ENCODE assay signal across 1 cellular context in the genomic region with DNA sequence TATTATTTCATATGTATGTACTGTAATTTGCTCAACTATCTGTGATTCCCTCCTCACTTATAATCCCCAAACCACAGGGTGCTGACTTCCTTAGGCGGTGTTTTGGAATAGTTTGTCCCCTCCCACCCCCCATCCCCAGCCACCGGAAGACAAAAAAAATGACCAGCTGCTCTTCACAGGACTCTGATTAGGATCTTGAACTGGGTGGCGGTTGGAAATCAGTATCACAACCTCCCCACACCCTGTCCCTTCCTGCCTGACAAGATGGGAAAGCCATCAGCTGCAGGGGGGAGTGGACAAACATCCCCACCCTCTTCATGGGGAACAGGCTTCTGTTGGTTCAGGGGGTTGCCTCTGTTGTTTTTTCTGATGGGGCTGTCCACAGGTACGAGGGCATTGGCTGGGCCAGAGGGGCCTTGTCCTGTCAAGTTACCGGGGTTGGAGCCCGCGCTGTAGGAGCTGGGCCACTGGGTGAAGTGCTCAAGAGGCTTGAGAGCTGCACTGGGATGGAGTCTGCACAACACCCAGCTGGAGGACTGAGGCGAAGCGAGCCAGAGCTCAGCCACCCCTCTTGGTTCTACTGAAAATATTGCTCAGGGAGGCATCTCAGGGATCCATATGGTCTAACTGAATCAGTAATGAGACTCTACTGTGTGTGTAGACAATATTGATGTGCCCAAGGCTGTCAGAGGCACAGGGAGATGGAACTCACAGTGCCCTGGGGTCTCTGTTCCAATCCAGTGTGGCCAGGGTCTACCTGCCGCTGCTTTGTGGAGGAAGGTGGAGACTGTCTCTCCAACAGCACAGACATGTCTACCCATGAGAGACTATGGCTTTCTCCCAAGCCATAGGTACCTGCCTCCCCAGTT.
TF ChIP-seq lines count a peak whose summit lies in the region.

No MANE protein-coding gene starts in this region.

TF ChIP-seq in K562, 482 proteins besides CTCF, POLR2A, EP300 and RAD21 (continued from another document and continues in another):
- TF ChIP-seq, protein P1, sequence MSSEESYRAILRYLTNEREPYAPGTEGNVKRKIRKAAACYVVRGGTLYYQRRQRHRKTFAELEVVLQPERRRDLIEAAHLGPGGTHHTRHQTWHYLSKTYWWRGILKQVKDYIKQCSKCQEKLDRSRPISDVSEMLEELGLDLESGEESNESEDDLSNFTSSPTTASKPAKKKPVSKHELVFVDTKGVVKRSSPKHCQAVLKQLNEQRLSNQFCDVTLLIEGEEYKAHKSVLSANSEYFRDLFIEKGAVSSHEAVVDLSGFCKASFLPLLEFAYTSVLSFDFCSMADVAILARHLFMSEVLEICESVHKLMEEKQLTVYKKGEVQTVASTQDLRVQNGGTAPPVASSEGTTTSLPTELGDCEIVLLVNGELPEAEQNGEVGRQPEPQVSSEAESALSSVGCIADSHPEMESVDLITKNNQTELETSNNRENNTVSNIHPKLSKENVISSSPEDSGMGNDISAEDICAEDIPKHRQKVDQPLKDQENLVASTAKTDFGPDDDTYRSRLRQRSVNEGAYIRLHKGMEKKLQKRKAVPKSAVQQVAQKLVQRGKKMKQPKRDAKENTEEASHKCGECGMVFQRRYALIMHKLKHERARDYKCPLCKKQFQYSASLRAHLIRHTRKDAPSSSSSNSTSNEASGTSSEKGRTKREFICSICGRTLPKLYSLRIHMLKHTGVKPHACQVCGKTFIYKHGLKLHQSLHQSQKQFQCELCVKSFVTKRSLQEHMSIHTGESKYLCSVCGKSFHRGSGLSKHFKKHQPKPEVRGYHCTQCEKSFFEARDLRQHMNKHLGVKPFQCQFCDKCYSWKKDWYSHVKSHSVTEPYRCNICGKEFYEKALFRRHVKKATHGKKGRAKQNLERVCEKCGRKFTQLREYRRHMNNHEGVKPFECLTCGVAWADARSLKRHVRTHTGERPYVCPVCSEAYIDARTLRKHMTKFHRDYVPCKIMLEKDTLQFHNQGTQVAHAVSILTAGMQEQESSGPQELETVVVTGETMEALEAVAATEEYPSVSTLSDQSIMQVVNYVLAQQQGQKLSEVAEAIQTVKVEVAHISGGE (CRISPR knock-in tag; IDR thresholded peaks at IDR 0.05), result peak in 1 of 3 experiments; percentile 84; a peak in 2 of 6 replicates
- no peak for TF ChIP-seq SNRNP70 (optimal IDR thresholded peaks at IDR 0.05; ENCODE audit: low read depth, low read length)
- peak; percentile 66; the same call in 1 of the 2 replicates for TF ChIP-seq TRIM28 (IDR thresholded peaks at IDR 0.05)
- TF ChIP-seq EHMT2 (IDR thresholded peaks at IDR 0.05), result 0 out of 2 replicates have a peak, but pooled peaks have one; percentile 20
- TF ChIP-seq LCOR (CRISPR knock-in tag; IDR thresholded peaks at IDR 0.05), result no peak
- TF ChIP-seq, protein P2, sequence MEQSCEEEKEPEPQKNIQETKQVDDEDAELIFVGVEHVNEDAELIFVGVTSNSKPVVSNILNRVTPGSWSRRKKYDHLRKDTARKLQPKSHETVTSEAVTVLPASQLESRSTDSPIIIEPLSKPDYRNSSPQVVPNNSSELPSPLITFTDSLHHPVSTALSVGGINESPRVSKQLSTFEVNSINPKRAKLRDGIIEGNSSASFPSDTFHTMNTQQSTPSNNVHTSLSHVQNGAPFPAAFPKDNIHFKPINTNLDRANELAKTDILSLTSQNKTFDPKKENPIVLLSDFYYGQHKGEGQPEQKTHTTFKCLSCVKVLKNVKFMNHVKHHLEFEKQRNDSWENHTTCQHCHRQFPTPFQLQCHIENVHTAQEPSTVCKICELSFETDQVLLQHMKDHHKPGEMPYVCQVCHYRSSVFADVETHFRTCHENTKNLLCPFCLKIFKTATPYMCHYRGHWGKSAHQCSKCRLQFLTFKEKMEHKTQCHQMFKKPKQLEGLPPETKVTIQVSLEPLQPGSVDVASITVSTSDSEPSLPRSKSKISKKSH (CRISPR knock-in tag; IDR thresholded peaks at IDR 0.05), result no peak
- TF ChIP-seq TCFL5 (CRISPR knock-in tag; conservative IDR thresholded peaks at IDR 0.05), result peak; percentile 44; the same call in 1 of the 2 replicates
- no peak for TF ChIP-seq ZNF121 (CRISPR knock-in tag; conservative IDR thresholded peaks at IDR 0.05)
- TF ChIP-seq CHD2 (IDR thresholded peaks at IDR 0.05; ENCODE audit: low read depth, low read length), result no peak
- peak; percentile 79 for TF ChIP-seq CCNT2 (IDR thresholded peaks at IDR 0.05; ENCODE audit: borderline replicate concordance, extremely low read depth, insufficient read length, low read depth, low read length)
- no peak for TF ChIP-seq NFE2L1 (tag; IDR thresholded peaks at IDR 0.05; ENCODE audit: borderline replicate concordance, low read depth)
- peak; percentile 91 for TF ChIP-seq SMARCA4 (IDR thresholded peaks at IDR 0.05)
- TF ChIP-seq HNRNPH1 (optimal IDR thresholded peaks at IDR 0.05; ENCODE audit: low read depth, low read length), result no peak
- TF ChIP-seq ZNF785 (CRISPR knock-in tag; IDR thresholded peaks at IDR 0.05), result no peak
- TF ChIP-seq, protein P3, sequence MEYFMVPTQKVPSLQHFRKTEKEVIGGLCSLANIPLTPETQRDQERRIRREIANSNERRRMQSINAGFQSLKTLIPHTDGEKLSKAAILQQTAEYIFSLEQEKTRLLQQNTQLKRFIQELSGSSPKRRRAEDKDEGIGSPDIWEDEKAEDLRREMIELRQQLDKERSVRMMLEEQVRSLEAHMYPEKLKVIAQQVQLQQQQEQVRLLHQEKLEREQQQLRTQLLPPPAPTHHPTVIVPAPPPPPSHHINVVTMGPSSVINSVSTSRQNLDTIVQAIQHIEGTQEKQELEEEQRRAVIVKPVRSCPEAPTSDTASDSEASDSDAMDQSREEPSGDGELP (CRISPR knock-in tag; IDR thresholded peaks at IDR 0.05; ENCODE audit: borderline replicate concordance), result peak; percentile 95
- TF ChIP-seq PPARD (CRISPR knock-in tag; IDR thresholded peaks at IDR 0.05), result no peak
- peak; percentile 80 for TF ChIP-seq MTA3 (IDR thresholded peaks at IDR 0.05; ENCODE audit: borderline replicate concordance)
- TF ChIP-seq MTF1 (CRISPR knock-in tag; IDR thresholded peaks at IDR 0.05; ENCODE audit: borderline replicate concordance), result no peak
- peak; percentile 50; the same call in 1 of the 2 replicates for TF ChIP-seq ZNF212 (CRISPR knock-in tag; IDR thresholded peaks at IDR 0.05)
- TF ChIP-seq MCM5 (IDR thresholded peaks at IDR 0.05; ENCODE audit: low read depth), result no peak
- TF ChIP-seq ZBED1 (IDR thresholded peaks at IDR 0.05), result peak; percentile 73; the same call in 1 of the 2 replicates
- TF ChIP-seq BDP1 (IDR thresholded peaks at IDR 0.05; ENCODE audit: insufficient read depth, insufficient read length), result no peak
- no peak for TF ChIP-seq FIP1L1 (IDR thresholded peaks at IDR 0.05; ENCODE audit: low read depth, low read length, poor library complexity, severe bottlenecking)
- peak; percentile 73 for TF ChIP-seq FOXM1 (IDR thresholded peaks at IDR 0.05; ENCODE audit: low read depth)
- no peak for TF ChIP-seq FOXM1 (CRISPR knock-in tag; IDR thresholded peaks at IDR 0.05; ENCODE audit: low read depth)
- TF ChIP-seq IRF9 (tag; IDR thresholded peaks at IDR 0.05), result peak; percentile 5; the same call in 1 of the 2 replicates
- TF ChIP-seq, protein P4, sequence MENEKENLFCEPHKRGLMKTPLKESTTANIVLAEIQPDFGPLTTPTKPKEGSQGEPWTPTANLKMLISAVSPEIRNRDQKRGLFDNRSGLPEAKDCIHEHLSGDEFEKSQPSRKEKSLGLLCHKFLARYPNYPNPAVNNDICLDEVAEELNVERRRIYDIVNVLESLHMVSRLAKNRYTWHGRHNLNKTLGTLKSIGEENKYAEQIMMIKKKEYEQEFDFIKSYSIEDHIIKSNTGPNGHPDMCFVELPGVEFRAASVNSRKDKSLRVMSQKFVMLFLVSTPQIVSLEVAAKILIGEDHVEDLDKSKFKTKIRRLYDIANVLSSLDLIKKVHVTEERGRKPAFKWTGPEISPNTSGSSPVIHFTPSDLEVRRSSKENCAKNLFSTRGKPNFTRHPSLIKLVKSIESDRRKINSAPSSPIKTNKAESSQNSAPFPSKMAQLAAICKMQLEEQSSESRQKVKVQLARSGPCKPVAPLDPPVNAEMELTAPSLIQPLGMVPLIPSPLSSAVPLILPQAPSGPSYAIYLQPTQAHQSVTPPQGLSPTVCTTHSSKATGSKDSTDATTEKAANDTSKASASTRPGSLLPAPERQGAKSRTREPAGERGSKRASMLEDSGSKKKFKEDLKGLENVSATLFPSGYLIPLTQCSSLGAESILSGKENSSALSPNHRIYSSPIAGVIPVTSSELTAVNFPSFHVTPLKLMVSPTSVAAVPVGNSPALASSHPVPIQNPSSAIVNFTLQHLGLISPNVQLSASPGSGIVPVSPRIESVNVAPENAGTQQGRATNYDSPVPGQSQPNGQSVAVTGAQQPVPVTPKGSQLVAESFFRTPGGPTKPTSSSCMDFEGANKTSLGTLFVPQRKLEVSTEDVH (IDR thresholded peaks at IDR 0.05; ENCODE audit: low read depth, partially characterized antibody), result peak; percentile 51
- TF ChIP-seq, protein P5, sequence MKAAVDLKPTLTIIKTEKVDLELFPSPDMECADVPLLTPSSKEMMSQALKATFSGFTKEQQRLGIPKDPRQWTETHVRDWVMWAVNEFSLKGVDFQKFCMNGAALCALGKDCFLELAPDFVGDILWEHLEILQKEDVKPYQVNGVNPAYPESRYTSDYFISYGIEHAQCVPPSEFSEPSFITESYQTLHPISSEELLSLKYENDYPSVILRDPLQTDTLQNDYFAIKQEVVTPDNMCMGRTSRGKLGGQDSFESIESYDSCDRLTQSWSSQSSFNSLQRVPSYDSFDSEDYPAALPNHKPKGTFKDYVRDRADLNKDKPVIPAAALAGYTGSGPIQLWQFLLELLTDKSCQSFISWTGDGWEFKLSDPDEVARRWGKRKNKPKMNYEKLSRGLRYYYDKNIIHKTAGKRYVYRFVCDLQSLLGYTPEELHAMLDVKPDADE (conservative IDR thresholded peaks at IDR 0.05; ENCODE audit: control insufficient read depth, low read depth, low read length), result peak; percentile 69; the same call in 1 of the 2 replicates
- peak; percentile 89 for TF ChIP-seq DPF2 (IDR thresholded peaks at IDR 0.05)
- TF ChIP-seq E2F1 (CRISPR knock-in tag; IDR thresholded peaks at IDR 0.05), result no peak
- TF ChIP-seq RNF2 (IDR thresholded peaks at IDR 0.05), result peak; percentile 99
- peak; percentile 25; the same call in 1 of the 2 replicates for TF ChIP-seq PHF8 (IDR thresholded peaks at IDR 0.05; ENCODE audit: borderline replicate concordance, low read length)
- peak; percentile 68; the same call in 1 of the 2 replicates for TF ChIP-seq ZKSCAN8 (CRISPR knock-in tag; IDR thresholded peaks at IDR 0.05)
- no peak for TF ChIP-seq LARP7 (IDR thresholded peaks at IDR 0.05)
- no peak for TF ChIP-seq ZFP1 (CRISPR knock-in tag; IDR thresholded peaks at IDR 0.05)
- TF ChIP-seq ADNP (tag; IDR thresholded peaks at IDR 0.05), result no peak
- TF ChIP-seq KLF16 (IDR thresholded peaks at IDR 0.05), result peak; percentile 92
- peak; percentile 85 for TF ChIP-seq PATZ1 (CRISPR knock-in tag; IDR thresholded peaks at IDR 0.05; ENCODE audit: borderline replicate concordance)
- no peak for TF ChIP-seq SAFB2 (IDR thresholded peaks at IDR 0.05; ENCODE audit: borderline replicate concordance, low read depth, low read length, severe bottlenecking)
- no peak for TF ChIP-seq E2F3 (CRISPR knock-in tag; IDR thresholded peaks at IDR 0.05)
